Comparison of ENCODE assay signal across 8 cellular contexts in genomic region chr11:119727523-119728081, GRCh38. TPM values are rescaled to one million over a fixed set of nuclear protein-coding genes. Genes with fewer than 3 reads are reported as not detected.
A peak's percentile ranks its signal among the peaks of the same experiment; 100 is the strongest.
DNase-seq lines count a peak whose midpoint lies in the region; ATAC-seq and TF ChIP-seq lines count a peak whose summit lies in the region.

No MANE protein-coding gene starts in this region.

- intact Hi-C loops in activated B cell treated with CpG ODN at 0.5 μM for 24 hours (cut with micrococcal nuclease) = loop anchor here (2.0 to 5.0 kb wide), 3 partner anchors 15 to 381 kb away; no protein-coding TSS in a partner anchor

- POLR2A ChIA-PET in activated B cell treated with CpG ODN at 0.5 μM for 24 hours (lab: Charles Lee) = interaction anchor here (0.9 to 3.9 kb wide), 4 partner anchors 24 to 352 kb away, joined by 3 to 58 read pairs (median 4); no protein-coding TSS in a partner anchor

- H3K4me3 ChIP-seq in CD4-positive, CD25-positive, alpha-beta regulatory T cell (ENCODE audit: low read depth, low read length) = peak overlapping the region; percentile 72
- H3K4me3 ChIP-seq in HAP-1 (peak overlapping the region; percentile 71), foreskin fibroblast (ENCODE audit: low read depth in 1 of 2, low read length in 2 of 2) (peak overlapping the region; percentile 74 to 79), osteoblast (ENCODE audit: insufficient read depth, low read length) (peak overlapping the region; percentile 81)

- H4K20me1 ChIP-seq in osteoblast (ENCODE audit: insufficient read depth, low read length) = peaks cover 24% of the 10 kb centered on the region

- peak overlapping the region; percentile 93 for H3K4me2 ChIP-seq in osteoblast (ENCODE audit: insufficient read depth, low read length)

- H3K4me1 Mint-ChIP-seq in CD4-positive, CD25-positive, alpha-beta regulatory T cell = peaks cover 0 to 25% (median 10%) of the 10 kb centered on the region in 4 donors
- H3K4me1 Mint-ChIP-seq in activated B cell treated with CpG ODN at 0.5 μM for 24 hours = peaks cover 38% of the 10 kb centered on the region

- H3K4me3 Mint-ChIP-seq in CD4-positive, CD25-positive, alpha-beta regulatory T cell = peak overlapping the region; percentile 93 to 96 (median 94)
- H3K4me3 Mint-ChIP-seq in activated B cell treated with CpG ODN at 0.5 μM for 24 hours = peak overlapping the region; percentile 94

- no peak for DNase-seq in CD4-positive, CD25-positive, alpha-beta regulatory T cell
- DNase-seq in HAP-1 (ENCODE audit: low spot score in 2 of 2) (peak; percentile 73 to 84), activated B cell treated with CpG ODN at 0.5 μM for 24 hours (peak; percentile 40), foreskin fibroblast (peak in 1 of 2 donors; percentile 54), osteoblast (ENCODE audit: insufficient read length, low spot score, missing footprints) (peak; percentile 90), DMS153 treated with DMSO at 0.1 percent for 48 hours (lab: John Stamatoyannopoulos, UW; ENCODE audit: unreplicated experiment) (no peak), globus pallidus (ENCODE audit: low spot score) (no peak)

- peaks cover 50% of the 10 kb centered on the region for H3K27me3 Mint-ChIP-seq in CD4-positive, CD25-positive, alpha-beta regulatory T cell
- H3K27me3 Mint-ChIP-seq in activated B cell treated with CpG ODN at 0.5 μM for 24 hours = peaks cover 17% of the 10 kb centered on the region

- no peaks in the 10 kb centered on the region for H3K36me3 Mint-ChIP-seq in CD4-positive, CD25-positive, alpha-beta regulatory T cell
- H3K36me3 Mint-ChIP-seq in activated B cell treated with CpG ODN at 0.5 μM for 24 hours (ENCODE audit: low read depth) = peaks cover 1% of the 10 kb centered on the region

- peaks cover 2% of the 10 kb centered on the region for H3K79me2 ChIP-seq in osteoblast (ENCODE audit: insufficient read depth, low read length)

- H3K4me1 ChIP-seq in CD4-positive, CD25-positive, alpha-beta regulatory T cell (ENCODE audit: control insufficient read depth, insufficient read depth, low read length, poor library complexity, severe bottlenecking) = peaks cover 22% of the 10 kb centered on the region
- H3K4me1 ChIP-seq in HAP-1 (peaks cover 15% of the 10 kb centered on the region), osteoblast (ENCODE audit: insufficient read depth, low read length) (peaks cover 24% of the 10 kb centered on the region)

- in situ Hi-C loops in HAP-1 (cut with MboI; ENCODE audit: low sequenced_read_pairs) = loop anchor here (25.0 kb wide), 1 partner anchor 240 kb away; no protein-coding TSS in a partner anchor

- ATAC-seq in CD4-positive, CD25-positive, alpha-beta regulatory T cell (ENCODE audit: low read depth in 2 of 2) = no peak
- ATAC-seq in activated B cell treated with CpG ODN at 0.5 μM for 24 hours (ENCODE audit: low read depth) = no peak
- no peak for ATAC-seq in HG03039 (IDR thresholded peaks at IDR 0.05; ENCODE audit: unreplicated experiment)

- TF ChIP-seq CTCF in activated B cell treated with CpG ODN at 0.5 μM for 24 hours (IDR thresholded peaks at IDR 0.05) (no peak), foreskin fibroblast (IDR thresholded peaks at IDR 0.05; ENCODE audit: low read depth, low read length) (no peak), osteoblast (IDR thresholded peaks at IDR 0.05; ENCODE audit: extremely low read depth, low read depth, low read length) (no peak)

- no peaks in the 10 kb centered on the region for H3K36me3 ChIP-seq in CD4-positive, CD25-positive, alpha-beta regulatory T cell (ENCODE audit: control insufficient read depth, insufficient read depth, low read length)
- H3K36me3 ChIP-seq in HAP-1 (replicated peaks) = no peaks in the 10 kb centered on the region
- no peaks in the 10 kb centered on the region for H3K36me3 ChIP-seq in osteoblast (ENCODE audit: insufficient read depth, low read length)

- H2AFZ ChIP-seq in osteoblast (ENCODE audit: low read length) = peak overlapping the region; percentile 17

- H3K27ac ChIP-seq in CD4-positive, CD25-positive, alpha-beta regulatory T cell (ENCODE audit: insufficient read depth, low read length, poor library complexity, severe bottlenecking) = no peak overlapping the region
- no peak overlapping the region for H3K27ac ChIP-seq in osteoblast (ENCODE audit: low read depth, low read length)

- CTCF ChIA-PET in activated B cell treated with CpG ODN at 0.5 μM for 24 hours (lab: Charles Lee) = interaction anchor here (4.2 kb wide), 1 partner anchor 56 kb away, joined by 117 read pairs; no protein-coding TSS in a partner anchor

- H3K9me3 Mint-ChIP-seq in CD4-positive, CD25-positive, alpha-beta regulatory T cell = peaks cover 0 to 2% (median 0%) of the 10 kb centered on the region in 7 donors
- no peaks in the 10 kb centered on the region for H3K9me3 Mint-ChIP-seq in activated B cell treated with CpG ODN at 0.5 μM for 24 hours

- H3K9me3 ChIP-seq in CD4-positive, CD25-positive, alpha-beta regulatory T cell (ENCODE audit: control insufficient read depth in 2 of 2, low read length in 2 of 2) = peaks cover 0 to 3% of the 10 kb centered on the region in 2 experiments
- no peaks in the 10 kb centered on the region for H3K9me3 ChIP-seq in HAP-1
- no peaks in the 10 kb centered on the region for H3K9me3 ChIP-seq in osteoblast (ENCODE audit: low read depth, low read length)

- H3K27ac Mint-ChIP-seq in CD4-positive, CD25-positive, alpha-beta regulatory T cell = peak overlapping the region in 2 of 3 donors; percentile 72 to 82
- H3K27ac Mint-ChIP-seq in activated B cell treated with CpG ODN at 0.5 μM for 24 hours = peak overlapping the region; percentile 79

- H3K27me3 ChIP-seq in CD4-positive, CD25-positive, alpha-beta regulatory T cell (ENCODE audit: control insufficient read depth, insufficient read depth, low read length) = peaks cover 21% of the 10 kb centered on the region
- H3K27me3 ChIP-seq in HAP-1 (ENCODE audit: low read depth) (no peaks in the 10 kb centered on the region), osteoblast (ENCODE audit: insufficient read depth, low read length) (peaks cover 11% of the 10 kb centered on the region)

RNA-seq across cellular contexts. Expression of gene NECTIN1, which starts 1.4 kb away (rescaled TPM):
- 2.3 TPM for total RNA-seq in CD4-positive, CD25-positive, alpha-beta regulatory T cell
- under 1 TPM in 1 of 4 donors, not detected in 3; 0.18 TPM for polyA plus RNA-seq in CD4-positive, CD25-positive, alpha-beta regulatory T cell
- total RNA-seq in activated B cell treated with CpG ODN at 0.5 μM for 24 hours (36.4 and 36.7 TPM in 2 replicates), osteoblast (4.1 and 5.8 TPM in 2 replicates)

Comparison
In these comparisons a context has a peak if more than half of its experiments do, and no peak if none do; other contexts are left out.
1. DNase-seq: peak in HAP-1 (2 of 2), activated B cell treated with CpG ODN at 0.5 μM for 24 hours (single experiment) and osteoblast (single experiment); none in CD4-positive, CD25-positive, alpha-beta regulatory T cell (0 of 3), DMS153 treated with DMSO at 0.1 percent for 48 hours (single experiment) and globus pallidus (single experiment).
2. Peak in every context shown above with its lines, with median percentiles within 50 percentile points of each other: H3K4me3 ChIP-seq.